In genomic region chr6:167240034-167240541, GRCh38 we compare ENCODE assay signal across 26 cellular contexts. TPM values are rescaled to one million over a fixed set of nuclear protein-coding genes. Genes with fewer than 3 reads are reported as not detected.
DNase-seq lines count a peak whose midpoint lies in the region; ATAC-seq, FAIRE-seq and TF ChIP-seq lines count a peak whose summit lies in the region.
"Had no signal": no experiment of that assay in that cellular context is flagged by ENCODE, and none has a peak within 500 bp of the region (broad histone marks: within the 10 kb centered on the region; RNA-seq: fewer than 3 reads in every experiment).

No MANE protein-coding gene starts in this region.

- no peaks in the 10 kb centered on the region for H3K36me3 ChIP-seq in WERI-Rb-1
- H3K36me3 ChIP-seq in neural progenitor cell = no peaks in the 10 kb centered on the region
- H3K36me3 ChIP-seq: BLaER1 had no signal

- no peak overlapping the region for H3K9ac ChIP-seq in neural progenitor cell
- H3K9ac ChIP-seq: BLaER1 had no signal

- no peaks in the 10 kb centered on the region for H3K27me3 ChIP-seq in WERI-Rb-1 (ENCODE audit: insufficient read depth, low read depth, severe bottlenecking)
- no peaks in the 10 kb centered on the region for H3K27me3 ChIP-seq in neural progenitor cell
- H3K27me3 ChIP-seq: BLaER1 had no signal

- peaks cover 35% of the 10 kb centered on the region for H3K4me1 ChIP-seq in neural progenitor cell

- H3K27ac Mint-ChIP-seq in chondrocyte (ENCODE audit: unreplicated experiment) (no peak overlapping the region), neural progenitor cell (peak overlapping the region; percentile 73), type B pancreatic cell (peak overlapping the region; percentile 64)
- H3K27ac Mint-ChIP-seq: CD4-positive, CD25-positive, alpha-beta regulatory T cell; GM23338 had no signal

- H4K20me1 ChIP-seq in neural progenitor cell (ENCODE audit: low read depth) = no peaks in the 10 kb centered on the region
- H4K20me1 ChIP-seq: BLaER1 had no signal

- H3K27ac ChIP-seq in WERI-Rb-1 (peak overlapping the region; percentile 58), neural progenitor cell (no peak overlapping the region)
- H3K27ac ChIP-seq: BLaER1, HL-60, RWPE1 had no signal

- H3K4me1 Mint-ChIP-seq in chondrocyte (ENCODE audit: low read depth) (no peaks in the 10 kb centered on the region), neural progenitor cell (peaks cover 65% of the 10 kb centered on the region), type B pancreatic cell (ENCODE audit: unreplicated experiment) (peaks cover 49% of the 10 kb centered on the region)
- H3K4me1 Mint-ChIP-seq: CD4-positive, CD25-positive, alpha-beta regulatory T cell had no signal

- H3K79me2 ChIP-seq in neural progenitor cell (ENCODE audit: low read depth) = no peaks in the 10 kb centered on the region

- no peak overlapping the region for H3K4me3 ChIP-seq in WERI-Rb-1 (ENCODE audit: low read depth, low read length)
- no peak overlapping the region for H3K4me3 ChIP-seq in neural progenitor cell
- H3K4me3 ChIP-seq: BLaER1, GM23338 had no signal

- TF ChIP-seq CTCF in WERI-Rb-1 (IDR thresholded peaks at IDR 0.05; ENCODE audit: low read depth, low read length) (no peak), chondrocyte (IDR thresholded peaks at IDR 0.05) (no peak), neural progenitor cell (IDR thresholded peaks at IDR 0.05) (no peak), type B pancreatic cell (conservative IDR thresholded peaks at IDR 0.05) (no peak), omental fat pad (IDR thresholded peaks at IDR 0.05) (no peak)

- no peaks in the 10 kb centered on the region for H3K9me3 Mint-ChIP-seq in chondrocyte (ENCODE audit: low read depth)
- H3K9me3 Mint-ChIP-seq in neural progenitor cell = no peaks in the 10 kb centered on the region
- no peaks in the 10 kb centered on the region for H3K9me3 Mint-ChIP-seq in type B pancreatic cell
- H3K9me3 Mint-ChIP-seq: CD4-positive, CD25-positive, alpha-beta regulatory T cell had no signal

- no peak for DNase-seq in WERI-Rb-1
- peak; percentile 90 for DNase-seq in chondrocyte (ENCODE audit: low spot score)
- no peak for DNase-seq in neural progenitor cell (ENCODE audit: low spot score)
- DNase-seq in type B pancreatic cell (ENCODE audit: extremely low spot score, unreplicated experiment) = no peak
- no peak for DNase-seq in GM12891 (ENCODE audit: insufficient read length, low spot score)
- DNase-seq in HCEC 1CT = no peak
- no peak for DNase-seq in omental fat pad (ENCODE audit: low spot score)
- DNase-seq: CD4-positive, CD25-positive, alpha-beta regulatory T cell; DMS153; DND-41; Kasumi-1; MV-4-11; NCI-H2029 treated with DMSO at 0.1 percent for 48 hours; NCI-H2227 treated with DMSO at 0.1 percent for 48 hours; NCI-H526 treated with DMSO at 0.1 percent for 48 hours; SHP77 had no signal

- no peak for FAIRE-seq in GM12891 (lab: Jason Lieb, UNC)
- FAIRE-seq: A204.1 had no signal

- no peak for ATAC-seq in omental fat pad (ENCODE audit: low FRiP score)
- ATAC-seq: GM23338, Panc1 had no signal

- no peak overlapping the region for H2AFZ ChIP-seq in neural progenitor cell (replicated peaks)
- H2AFZ ChIP-seq: GM23338 had no signal

- H3K27me3 Mint-ChIP-seq in chondrocyte (ENCODE audit: low read depth) (peaks cover 14% of the 10 kb centered on the region), neural progenitor cell (ENCODE audit: insufficient read depth, low read depth) (peaks cover 8% of the 10 kb centered on the region), type B pancreatic cell (peaks cover 18% of the 10 kb centered on the region)

- H3K36me3 Mint-ChIP-seq in chondrocyte (ENCODE audit: low read depth) = no peaks in the 10 kb centered on the region
- H3K36me3 Mint-ChIP-seq in neural progenitor cell = no peaks in the 10 kb centered on the region
- no peaks in the 10 kb centered on the region for H3K36me3 Mint-ChIP-seq in type B pancreatic cell
- H3K36me3 Mint-ChIP-seq: CD4-positive, CD25-positive, alpha-beta regulatory T cell had no signal

- TF ChIP-seq POLR2A in GM12891 (IDR thresholded peaks at IDR 0.05; ENCODE audit: low read depth, low read length) = no peak

- H3F3A ChIP-seq in neural progenitor cell (ENCODE audit: low read depth) = peaks cover 13% of the 10 kb centered on the region

- H3K9me3 ChIP-seq in WERI-Rb-1 (ENCODE audit: severe bottlenecking) (no peaks in the 10 kb centered on the region), neural progenitor cell (ENCODE audit: low read depth) (no peaks in the 10 kb centered on the region)
- H3K9me3 ChIP-seq: BLaER1 had no signal

- no peak overlapping the region for H3K4me3 Mint-ChIP-seq in chondrocyte (ENCODE audit: unreplicated experiment)
- H3K4me3 Mint-ChIP-seq in neural progenitor cell = no peak overlapping the region
- H3K4me3 Mint-ChIP-seq in type B pancreatic cell = peak overlapping the region; percentile 35
- H3K4me3 Mint-ChIP-seq: CD4-positive, CD25-positive, alpha-beta regulatory T cell; GM23338 had no signal

- no peak overlapping the region for H3K4me2 ChIP-seq in neural progenitor cell
- H3K4me2 ChIP-seq: BLaER1, GM23338 had no signal

TF ChIP-seq in GM12891, 5 proteins besides CTCF, POLR2A, EP300 and RAD21:
- TF ChIP-seq SPI1 (IDR thresholded peaks at IDR 0.05; ENCODE audit: low read depth, low read length) (no peak), POU2F2 (IDR thresholded peaks at IDR 0.05; ENCODE audit: low read depth, low read length) (no peak), PAX5 (IDR thresholded peaks at IDR 0.05; ENCODE audit: insufficient read depth, low read length, severe bottlenecking) (no peak), TAF1 (IDR thresholded peaks at IDR 0.05; ENCODE audit: low read depth, low read length) (no peak), POLR2AphosphoS5 (IDR thresholded peaks at IDR 0.05; ENCODE audit: low read depth, low read length) (no peak)

RNA-seq across cellular contexts. Expression of gene UNC93A, which starts 51.0 kb away (rescaled TPM):
- not detected in 3 replicates for total RNA-seq in chondrocyte
- 0.28 TPM in 1 of 2 replicates, not detected in the other for total RNA-seq in neural progenitor cell (ENCODE audit: low replicate concordance)
- total RNA-seq in type B pancreatic cell (ENCODE audit: low replicate concordance) = 3.7 and 11.2 TPM in 2 replicates
- polyA plus RNA-seq in GM12891 (2012; ENCODE audit: low read depth, missing spikeins) = 0.28 TPM
- total RNA-seq in omental fat pad = not detected
- total RNA-seq: CD4-positive, CD25-positive, alpha-beta regulatory T cell; M059J; NCI-H460; SK-MEL-5 had no signal
- polyA plus RNA-seq: AG04450; CD4-positive, CD25-positive, alpha-beta regulatory T cell had no signal
